16 cellular contexts compared by ENCODE assay signal in genomic region chr18:70423988-70424387, GRCh38.
DNase-seq lines count a peak whose midpoint lies in the region; ATAC-seq, FAIRE-seq and TF ChIP-seq lines count a peak whose summit lies in the region.
"Had no signal": no experiment of that assay in that cellular context is flagged by ENCODE, and none has a peak within 500 bp of the region (broad histone marks: within the 10 kb centered on the region; RNA-seq: fewer than 3 reads in every experiment).

No MANE protein-coding gene starts in this region.

- intact Hi-C loops in breast epithelium (cut with DNase I; ENCODE audit: low total_unique reads) (no loop called here), left colon (cut with DNase I, micrococcal nuclease) (no loop called here), HepG2 (cut with micrococcal nuclease; ENCODE audit: unreplicated experiment) (no loop called here), gastrocnemius medialis (cut with DNase I; ENCODE audit: low total_unique reads) (no loop called here)

- WGBS in HepG2 (ENCODE audit: low lambda C conversion rate) = 95% methylated on average over 4 of the region's 4 CpGs

- in situ Hi-C loops in HepG2 (cut with HindIII; ENCODE audit: extremely low pct_ligation_motif_present, low pct_unique_long_range_greater_than_20kb) = no loop called here
- in situ Hi-C loops in gastrocnemius medialis (cut with MboI; ENCODE audit: low sequenced_read_pairs in 4 of 4) = no loop called here

- H3K9me3 ChIP-seq in breast epithelium (no peaks in the 10 kb centered on the region), HepG2 (ENCODE audit: low read length) (no peaks in the 10 kb centered on the region), gastrocnemius medialis (no peaks in the 10 kb centered on the region)
- H3K9me3 ChIP-seq: SJCRH30, tibial artery had no signal

- no peak for TF ChIP-seq RAD21 in HepG2 (CRISPR knock-in tag; IDR thresholded peaks at IDR 0.05)

- TF ChIP-seq POLR2A in breast epithelium (IDR thresholded peaks at IDR 0.05) (no peak), HepG2 (IDR thresholded peaks at IDR 0.05; ENCODE audit: insufficient read depth in 1 of 2, low read depth in 2 of 2, low read length in 2 of 2) (no peak), gastrocnemius medialis (IDR thresholded peaks at IDR 0.05) (no peak)

- H3K4me2 ChIP-seq in HepG2 (ENCODE audit: low read depth, low read length) = no peak overlapping the region

- H3K36me3 ChIP-seq in breast epithelium = no peaks in the 10 kb centered on the region
- no peaks in the 10 kb centered on the region for H3K36me3 ChIP-seq in HepG2 (replicated peaks in 1 of 2; ENCODE audit: control insufficient read depth in 1 of 2, insufficient read depth in 2 of 2, low read length in 2 of 2)
- no peaks in the 10 kb centered on the region for H3K36me3 ChIP-seq in gastrocnemius medialis
- H3K36me3 ChIP-seq: SJCRH30, tibial artery had no signal

- no peak for FAIRE-seq in HepG2 (lab: Jason Lieb, UNC)
- FAIRE-seq: islet of Langerhans had no signal

- TF ChIP-seq EP300 in HepG2 (IDR thresholded peaks at IDR 0.05; ENCODE audit: low read depth in 2 of 2, low read length in 2 of 2) = no peak
- TF ChIP-seq EP300 in HepG2 (CRISPR knock-in tag; IDR thresholded peaks at IDR 0.05; ENCODE audit: borderline replicate concordance) = no peak

- peak overlapping the region; percentile 69 to 78 for H3K27ac ChIP-seq in breast epithelium
- no peak overlapping the region for H3K27ac ChIP-seq in HepG2 (ENCODE audit: extremely low read length, insufficient read depth, low read length)
- no peak overlapping the region for H3K27ac ChIP-seq in gastrocnemius medialis
- H3K27ac ChIP-seq: SJCRH30, tibial artery had no signal

- H3K4me3 ChIP-seq in breast epithelium (no peak overlapping the region), HepG2 (replicated peaks in 1 of 3; ENCODE audit: insufficient read depth in 1 of 3, low read depth in 2 of 3, low read length in 3 of 3) (no peak overlapping the region), gastrocnemius medialis (no peak overlapping the region)
- H3K4me3 ChIP-seq: SJCRH30, tibial artery had no signal

- H4K20me1 ChIP-seq in HepG2 (ENCODE audit: insufficient read depth, low read length) = no peaks in the 10 kb centered on the region

- no peak overlapping the region for H3K9ac ChIP-seq in HepG2 (ENCODE audit: insufficient read depth, low read depth, low read length)

- no peaks in the 10 kb centered on the region for H3K79me2 ChIP-seq in HepG2 (ENCODE audit: insufficient read depth, low read length)

- no peak overlapping the region for H2AFZ ChIP-seq in HepG2 (ENCODE audit: low read length)

- CTCF ChIA-PET in HepG2 (lab: Yijun Ruan, JAX; ENCODE audit: low intra/inter-chr PET ratio, low total read pairs) = no interaction called here

- TF ChIP-seq CTCF in breast epithelium (IDR thresholded peaks at IDR 0.05) (no peak), HepG2 (CRISPR knock-in tag; IDR thresholded peaks at IDR 0.05) (no peak), gastrocnemius medialis (IDR thresholded peaks at IDR 0.05 in 4 of 5, conservative IDR thresholded peaks at IDR 0.05 in 1 of 5) (no peak)

- H3K27me3 ChIP-seq in breast epithelium (no peaks in the 10 kb centered on the region), HepG2 (ENCODE audit: control insufficient read depth in 1 of 2, insufficient read depth in 2 of 2, low read length in 2 of 2) (no peaks in the 10 kb centered on the region), gastrocnemius medialis (no peaks in the 10 kb centered on the region)
- H3K27me3 ChIP-seq: SJCRH30, tibial artery had no signal

- peak; percentile 67 for ATAC-seq in left colon
- ATAC-seq in HepG2 = no peak
- ATAC-seq in GM19463 (IDR thresholded peaks at IDR 0.05; ENCODE audit: unreplicated experiment) = no peak
- ATAC-seq in gastrocnemius medialis = no peak
- ATAC-seq in GM19455 (IDR thresholded peaks at IDR 0.05; ENCODE audit: unreplicated experiment) = no peak
- ATAC-seq: activated CD8-positive, alpha-beta memory T cell treated with anti-CD3 and anti-CD28 coated beads, Interleukin-2, amount 10 ng/mL, durations not matched to agents 7 days and 5 days had no signal

- H3K4me1 ChIP-seq in breast epithelium = peaks cover 10 to 12% of the 10 kb centered on the region in 2 donors
- H3K4me1 ChIP-seq in HepG2 (ENCODE audit: insufficient read depth, low read length) = peaks cover 50% of the 10 kb centered on the region
- H3K4me1 ChIP-seq in gastrocnemius medialis = peaks cover 12 to 19% of the 10 kb centered on the region in 2 donors

- peak; percentile 50 for DNase-seq in NCI-H82 (lab: John Stamatoyannopoulos, UW)
- DNase-seq in NCI-H82 treated with DMSO at 0.1 percent for 48 hours (lab: John Stamatoyannopoulos, UW; ENCODE audit: unreplicated experiment) = no peak
- peak in 1 of 2 donors; percentile 70 for DNase-seq in breast epithelium (ENCODE audit: low spot score in 2 of 2)
- DNase-seq in left colon = peak; percentile 32 to 53
- DNase-seq in HepG2 (ENCODE audit: low spot score) = no peak
- no peak for DNase-seq in gastrocnemius medialis
- DNase-seq: activated CD8-positive, alpha-beta memory T cell treated with anti-CD3 and anti-CD28 coated beads, Interleukin-2, amount 10 ng/mL, durations not matched to agents 7 days and 5 days; DMS79; foreskin melanocyte; HCEC 1CT; NCI-H1105; SJCRH30; tibial artery had no signal

- BruUV-seq in HepG2 (replicated peaks; lab: Mats Ljungman, UMichigan) = no TSS peak

- POLR2A ChIA-PET in HepG2 (lab: Yijun Ruan, JAX) = no interaction called here

TF ChIP-seq in HepG2, 621 proteins besides CTCF, POLR2A, EP300 and RAD21:
- TF ChIP-seq CC2D1A (CRISPR knock-in tag; IDR thresholded peaks at IDR 0.05) (no peak), RBAK (CRISPR knock-in tag; IDR thresholded peaks at IDR 0.05) (no peak), HCFC1 (IDR thresholded peaks at IDR 0.05; ENCODE audit: low read depth, low read length) (no peak), NFE2L1 (CRISPR knock-in tag; IDR thresholded peaks at IDR 0.05; ENCODE audit: borderline replicate concordance) (no peak), WIZ (CRISPR knock-in tag; IDR thresholded peaks at IDR 0.05) (no peak), ZNF652 (CRISPR knock-in tag; IDR thresholded peaks at IDR 0.05; ENCODE audit: borderline replicate concordance, low read depth) (no peak), FOXO1 (CRISPR knock-in tag; IDR thresholded peaks at IDR 0.05) (no peak), ASH2L (IDR thresholded peaks at IDR 0.05; ENCODE audit: insufficient read length, low read depth, low read length) (no peak)

Comparison
In these comparisons a context has a peak if more than half of its experiments do, and no peak if none do; other contexts are left out.
1. DNase-seq: peak in NCI-H82 (single experiment) and left colon (2 of 2); none in NCI-H82 treated with DMSO at 0.1 percent for 48 hours (single experiment), HepG2 (single experiment) and gastrocnemius medialis (0 of 2).
2. H3K27ac ChIP-seq: peak in breast epithelium (2 of 2); none in HepG2 (single experiment) and gastrocnemius medialis (0 of 4).